ENCODE assay signal across 10 cellular contexts in the genomic region with DNA sequence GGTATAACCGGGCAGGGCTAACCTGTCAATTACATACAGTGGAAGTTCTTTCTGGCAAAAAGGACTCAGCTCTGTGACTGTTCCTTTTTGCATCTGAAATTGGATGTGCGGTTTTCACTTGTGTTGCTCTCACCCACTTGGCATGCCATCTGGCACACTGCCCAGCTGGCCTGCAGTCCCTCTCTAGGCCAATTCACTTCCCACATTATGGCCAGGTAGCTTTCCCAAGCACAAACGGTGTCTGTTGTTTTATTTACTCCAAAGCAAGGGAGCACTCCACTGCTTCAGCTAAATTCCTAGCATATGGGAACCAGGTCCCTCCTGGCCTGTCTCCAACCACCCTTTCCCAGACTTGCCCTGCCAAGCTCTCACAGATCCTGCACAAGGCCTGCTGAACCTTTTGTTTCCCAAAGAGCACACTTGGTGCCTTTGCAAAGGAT.
A peak's percentile ranks its signal among the peaks of the same experiment; 100 is the strongest.
DNase-seq lines count a peak whose midpoint lies in the region; ATAC-seq and TF ChIP-seq lines count a peak whose summit lies in the region.
"Had no signal": no experiment of that assay in that cellular context is flagged by ENCODE, and none has a peak within 500 bp of the region (broad histone marks: within the 10 kb centered on the region; RNA-seq: fewer than 3 reads in every experiment).

No MANE protein-coding gene starts in this region.

- no peak for TF ChIP-seq CTCF in brain (conservative IDR thresholded peaks at IDR 0.05)

- peak overlapping the region; percentile 67 to 92 (median 76) for H3K27ac Mint-ChIP-seq in brain
- H3K27ac Mint-ChIP-seq: activated T-helper 1 cell treated with anti-CD3 and anti-CD28 coated beads, Interleukin-12 subunit alpha, Interleukin-12 subunit beta, Interleukin-2, Interleukin-4 antibody, amounts not matched to agents 30 ng/mL and 10 ng/mL and 1 ng/mL, durations not matched to agents 14 hours and 24 hours and 36 hours had no signal

- ATAC-seq in HG03520 (IDR thresholded peaks at IDR 0.05; ENCODE audit: unreplicated experiment) (no peak), GM19324 (IDR thresholded peaks at IDR 0.05; ENCODE audit: low FRiP score, unreplicated experiment) (no peak)

- H3K9me3 Mint-ChIP-seq in brain: peaks cover 0 to 4% (median 0%) of the 10 kb centered on the region in 5 experiments
- H3K9me3 Mint-ChIP-seq: activated T-helper 1 cell treated with anti-CD3 and anti-CD28 coated beads, Interleukin-12 subunit alpha, Interleukin-12 subunit beta, Interleukin-2, Interleukin-4 antibody, amounts not matched to agents 30 ng/mL and 10 ng/mL and 1 ng/mL, durations not matched to agents 14 hours and 24 hours and 36 hours had no signal

- H3K4me3 Mint-ChIP-seq in brain: peak overlapping the region in 2 of 5 experiments; percentile 27 to 41
- H3K4me3 Mint-ChIP-seq: activated T-helper 1 cell treated with anti-CD3 and anti-CD28 coated beads, Interleukin-12 subunit alpha, Interleukin-12 subunit beta, Interleukin-2, Interleukin-4 antibody, amounts not matched to agents 30 ng/mL and 10 ng/mL and 1 ng/mL, durations not matched to agents 14 hours and 24 hours and 36 hours had no signal

- peak; percentile 61 for DNase-seq in DMS53 (lab: John Stamatoyannopoulos, UW)
- peak; percentile 86 for DNase-seq in NCI-H2029 (lab: John Stamatoyannopoulos, UW)
- no peak for DNase-seq in activated gamma-delta T cell (lab: John Stamatoyannopoulos, UW)
- DNase-seq in effector CD4-positive, alpha-beta T cell: no peak
- DNase-seq: H7 had no signal

- peak overlapping the region; percentile 44 for H3K27ac ChIP-seq in layer of hippocampus (ENCODE audit: low read depth, low read length)

- H3K4me1 Mint-ChIP-seq in brain: peaks cover 83% of the 10 kb centered on the region

- H3K36me3 Mint-ChIP-seq in brain: peaks cover 37% of the 10 kb centered on the region

- peaks cover 7% of the 10 kb centered on the region for H3K27me3 Mint-ChIP-seq in brain

- H3K27me3 ChIP-seq in layer of hippocampus (ENCODE audit: control insufficient read depth, insufficient read depth, low read length): no peaks in the 10 kb centered on the region

Comparison
In these comparisons a context has a peak if more than half of its experiments do, and no peak if none do; other contexts are left out.
1. DNase-seq: peak in DMS53 (single experiment) and NCI-H2029 (single experiment); none in activated gamma-delta T cell (single experiment) and effector CD4-positive, alpha-beta T cell (single experiment).